ENCODE assay signal across 8 cellular contexts in the genomic region with DNA sequence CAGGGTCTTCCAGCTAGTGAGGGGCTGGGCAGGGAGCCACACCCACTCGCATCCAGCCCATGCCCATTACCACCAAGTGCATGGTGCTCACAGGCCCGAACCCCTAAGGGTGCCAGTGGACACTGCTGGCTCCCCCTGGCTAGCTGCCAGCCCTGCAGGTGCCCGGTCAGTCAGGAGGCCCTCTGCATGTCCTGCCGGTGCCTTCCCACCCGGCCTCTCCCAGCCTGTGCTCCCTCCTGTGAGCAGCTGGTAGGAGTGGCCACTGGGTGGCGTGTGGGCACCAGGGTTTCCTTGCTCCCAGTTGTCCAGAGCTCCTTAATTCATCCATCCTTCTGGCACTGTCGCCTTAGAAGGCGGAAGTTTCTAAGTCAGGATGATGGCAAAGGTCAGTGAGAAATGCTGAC. TPM values are rescaled to one million over a fixed set of nuclear protein-coding genes. Genes with fewer than 3 reads are reported as not detected.
DNase-seq lines count a peak whose midpoint lies in the region; ATAC-seq and TF ChIP-seq lines count a peak whose summit lies in the region.

No MANE protein-coding gene starts in this region.

- 39 to 66% (median 41%) methylated on average over 5 to 8 of the region's 8 CpGs for WGBS in adrenal gland, 4 donors
- 29 to 36% methylated on average over 8 of the region's 8 CpGs for WGBS in tibial nerve, 2 donors

- H3K36me3 ChIP-seq in adrenal gland (replicated peaks in 1 of 2): peaks cover 0 to 50% of the 10 kb centered on the region in 2 donors
- peaks cover 0 to 97% (median 0%) of the 10 kb centered on the region in 3 donors for H3K36me3 ChIP-seq in tibial nerve

- intact Hi-C loops in adrenal gland (cut with DNase I): loop anchor here in 1 of 2 donors (5.0 kb wide), 1 partner anchor 284 kb away; no protein-coding TSS in a partner anchor

- H3K9me3 ChIP-seq in adrenal gland (replicated peaks in 1 of 3) (no peaks in the 10 kb centered on the region), tibial nerve (no peaks in the 10 kb centered on the region)

- no peaks in the 10 kb centered on the region for H3K27me3 ChIP-seq in adrenal gland
- H3K27me3 ChIP-seq in tibial nerve: no peaks in the 10 kb centered on the region

- no peak for ATAC-seq in HG03108 (IDR thresholded peaks at IDR 0.05; ENCODE audit: unreplicated experiment)

- no peak overlapping the region for H3K27ac ChIP-seq in adrenal gland
- H3K27ac ChIP-seq in tibial nerve: no peak overlapping the region

- H3K4me1 ChIP-seq in adrenal gland (replicated peaks in 1 of 2): no peaks in the 10 kb centered on the region
- H3K4me1 ChIP-seq in tibial nerve: no peaks in the 10 kb centered on the region

- TF ChIP-seq CTCF in AG04449 (IDR thresholded peaks at IDR 0.05; ENCODE audit: insufficient read depth, low read length, missing control alignments): peak; percentile 86
- peak; percentile 54 for TF ChIP-seq CTCF in GM10248 (IDR thresholded peaks at IDR 0.05; ENCODE audit: control extremely low read depth, extremely low read depth, low read depth, missing control alignments)
- peak; percentile 51 to 76 (median 68) for TF ChIP-seq CTCF in adrenal gland (IDR thresholded peaks at IDR 0.05)
- peak; percentile 35 to 64 (median 50) for TF ChIP-seq CTCF in tibial nerve (IDR thresholded peaks at IDR 0.05)

- DNase-seq in AG04449 (ENCODE audit: low read depth, low spot score) (no peak), GM10248 (ENCODE audit: extremely low spot score) (peak; percentile 54), NCI-H1930 (lab: John Stamatoyannopoulos, UW) (peak; percentile 3 to 44), adrenal gland (peak; percentile 58 to 75 (median 68)), iPS DF 4.7 (ENCODE audit: extremely low read depth, low spot score) (peak; percentile 19), tibial nerve (ENCODE audit: low spot score in 2 of 2) (peak; percentile 19 to 23), T-helper 9 cell (no peak)

- TF ChIP-seq EP300 in tibial nerve (IDR thresholded peaks at IDR 0.05): no peak

- POLR2A ChIA-PET in AG04449 (lab: Yijun Ruan, JAX) (no interaction called here), GM10248 (lab: Yijun Ruan, JAX) (no interaction called here)

- H3K4me3 ChIP-seq in AG04449 (ENCODE audit: low read depth, low read length) (no peak overlapping the region), adrenal gland (no peak overlapping the region), tibial nerve (no peak overlapping the region)

- CTCF ChIA-PET in AG04449 (lab: Yijun Ruan, JAX) (interaction anchor here (0.6 to 5.9 kb wide), 36 partner anchors 9 to 327 kb away, joined by 3 to 86 read pairs (median 4); no protein-coding TSS in a partner anchor), GM10248 (lab: Yijun Ruan, JAX) (interaction anchor here (0.8 to 3.7 kb wide), 14 partner anchors 9 to 378 kb away, joined by 3 to 33 read pairs (median 6); no protein-coding TSS in a partner anchor)

- TF ChIP-seq POLR2A in adrenal gland (IDR thresholded peaks at IDR 0.05): no peak
- TF ChIP-seq POLR2A in tibial nerve (IDR thresholded peaks at IDR 0.05): no peak

RNA-seq across cellular contexts. Expression of gene QSOX1, which starts 33.4 kb away (rescaled TPM):
- total RNA-seq in adrenal gland (100 to 1,000 TPM in 7 of 8 donors, 10 to 100 TPM in 1; 60.7 to 234 (median 163) TPM), tibial nerve (10 to 100 TPM; 41.0 to 55.5 (median 50.7) TPM)
- polyA plus RNA-seq in adrenal gland: 100 to 1,000 TPM in 1 of 3 donors, 10 to 100 TPM in 2; 45.0 to 113 (median 57.7) TPM

RNA-seq across cellular contexts. Expression of gene LHX4, which starts 42.0 kb away (rescaled TPM):
- not detected for total RNA-seq in adrenal gland
- polyA plus RNA-seq in adrenal gland: not detected
- total RNA-seq in tibial nerve: not detected

Comparison
In these comparisons a context has a peak if more than half of its experiments do, and no peak if none do; other contexts are left out.
1. DNase-seq: peak in GM10248 (single experiment), NCI-H1930 (2 of 2), adrenal gland (7 of 7), iPS DF 4.7 (single experiment) and tibial nerve (2 of 2); none in AG04449 (single experiment) and T-helper 9 cell (single experiment).
2. Peak in every context shown above with its lines, with median percentiles within 50 percentile points of each other: CTCF ChIP-seq.